Comparison of ENCODE assay signal across 22 cellular contexts in the genomic region with DNA sequence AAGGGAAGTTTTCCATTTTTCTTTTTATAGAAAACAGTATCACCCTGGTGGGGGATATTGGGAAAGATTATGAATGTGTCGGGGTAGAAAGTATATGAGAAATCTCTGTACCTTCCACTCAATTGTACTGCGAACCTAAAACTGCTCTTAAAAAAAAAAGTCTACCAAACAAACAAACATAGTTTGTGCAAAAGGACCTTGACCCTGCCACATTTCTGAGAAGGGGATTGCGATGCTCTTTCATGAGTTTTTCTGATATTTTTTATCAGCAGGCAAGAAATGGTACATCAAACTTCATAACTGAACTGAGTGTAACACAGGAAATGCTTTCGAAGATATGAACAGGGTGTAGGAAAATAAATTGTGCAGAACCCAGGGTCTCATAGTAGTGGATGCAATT.
DNase-seq lines count a peak whose midpoint lies in the region; ATAC-seq, FAIRE-seq and TF ChIP-seq lines count a peak whose summit lies in the region.
"Had no signal": no experiment of that assay in that cellular context is flagged by ENCODE, and none has a peak within 500 bp of the region (broad histone marks: within the 10 kb centered on the region; RNA-seq: fewer than 3 reads in every experiment).

No MANE protein-coding gene starts in this region.

- FAIRE-seq in HepG2 (lab: Jason Lieb, UNC), result no peak
- FAIRE-seq: A204.1, D721Med, G401.6, GM12891, GM19239 had no signal

- WGBS in esophagus muscularis mucosa, result 78% methylated on average over 4 of the region's 4 CpGs
- 73% methylated on average over 4 of the region's 4 CpGs for WGBS in HepG2 (ENCODE audit: low lambda C conversion rate)
- WGBS in right lobe of liver (ENCODE audit: insufficient coverage, low coverage, low lambda C conversion rate, missing lambda C conversion rate), result 23% methylated on average over 4 of the region's 4 CpGs
- no CpG with 5 or more reads among the region's 4 CpGs for WGBS in neuronal stem cell (ENCODE audit: extremely low coverage in 2 of 2, insufficient read length in 2 of 2, insufficient replicate concordance in 1 of 2), 2 donors

- CTCF ChIA-PET in HepG2 (lab: Yijun Ruan, JAX; ENCODE audit: low intra/inter-chr PET ratio, low total read pairs), result no interaction called here

- intact Hi-C loops in esophagus muscularis mucosa (cut with DNase I), result no loop called here
- intact Hi-C loops in HepG2 (cut with micrococcal nuclease; ENCODE audit: unreplicated experiment), result no loop called here
- intact Hi-C loops in right lobe of liver (cut with DNase I), result no loop called here

- no peak for TF ChIP-seq CTCF in esophagus muscularis mucosa (IDR thresholded peaks at IDR 0.05)
- TF ChIP-seq CTCF in HepG2 (CRISPR knock-in tag; IDR thresholded peaks at IDR 0.05), result no peak
- TF ChIP-seq CTCF in right lobe of liver (IDR thresholded peaks at IDR 0.05), result no peak

- TF ChIP-seq RAD21 in HepG2 (CRISPR knock-in tag; IDR thresholded peaks at IDR 0.05), result no peak

- H2BK5ac ChIP-seq in neuronal stem cell (ENCODE audit: low read length), result no peak overlapping the region

- H3K27ac ChIP-seq in esophagus muscularis mucosa (replicated peaks in 1 of 4) (no peak overlapping the region), HepG2 (ENCODE audit: extremely low read length, insufficient read depth, low read length) (no peak overlapping the region), right lobe of liver (peak overlapping the region in 1 of 3 donors; percentile 9), neuronal stem cell (replicated peaks; ENCODE audit: low read length) (no peak overlapping the region)
- H3K27ac ChIP-seq: BLaER1 treated with 17β-estradiol and CSF1 and Interleukin-3, amounts not matched to agents 10 nM and 100 nM; C4-2B had no signal

- H3K36me3 ChIP-seq in esophagus muscularis mucosa, result no peaks in the 10 kb centered on the region
- H3K36me3 ChIP-seq in HepG2 (replicated peaks in 1 of 2; ENCODE audit: control insufficient read depth in 1 of 2, insufficient read depth in 2 of 2, low read length in 2 of 2), result no peaks in the 10 kb centered on the region
- H3K36me3 ChIP-seq in right lobe of liver, result no peaks in the 10 kb centered on the region
- H3K36me3 ChIP-seq in neuronal stem cell (replicated peaks in 1 of 2; ENCODE audit: control insufficient read depth in 2 of 2, insufficient read depth in 2 of 2, low read length in 2 of 2), result no peaks in the 10 kb centered on the region
- H3K36me3 ChIP-seq: BLaER1 treated with 17β-estradiol and CSF1 and Interleukin-3, amounts not matched to agents 10 nM and 100 nM had no signal

- H2BK12ac ChIP-seq in neuronal stem cell (ENCODE audit: low read length), result no peak overlapping the region

- H3K4ac ChIP-seq in neuronal stem cell (ENCODE audit: low read length), result no peak overlapping the region

- H3K79me2 ChIP-seq in HepG2 (ENCODE audit: insufficient read depth, low read length), result no peaks in the 10 kb centered on the region

- no peak overlapping the region for H4K8ac ChIP-seq in neuronal stem cell (ENCODE audit: low read depth, low read length)

- TF ChIP-seq POLR2A in esophagus muscularis mucosa (IDR thresholded peaks at IDR 0.05; ENCODE audit: low read depth) (no peak), HepG2 (IDR thresholded peaks at IDR 0.05; ENCODE audit: insufficient read depth in 1 of 2, low read depth in 2 of 2, low read length in 2 of 2) (no peak), right lobe of liver (IDR thresholded peaks at IDR 0.05) (no peak)

- BruUV-seq in HepG2 (replicated peaks; lab: Mats Ljungman, UMichigan), result no TSS peak

- H4K91ac ChIP-seq in neuronal stem cell (ENCODE audit: low read depth, low read length, poor library complexity), result no peak overlapping the region

- POLR2A ChIA-PET in HepG2 (lab: Yijun Ruan, JAX), result no interaction called here

- H3K4me3 ChIP-seq in esophagus muscularis mucosa (no peak overlapping the region), HepG2 (replicated peaks in 1 of 3; ENCODE audit: insufficient read depth in 1 of 3, low read depth in 2 of 3, low read length in 3 of 3) (no peak overlapping the region), right lobe of liver (no peak overlapping the region), neuronal stem cell (ENCODE audit: low read length in 2 of 2) (no peak overlapping the region)
- H3K4me3 ChIP-seq: BLaER1 treated with 17β-estradiol and CSF1 and Interleukin-3, amounts not matched to agents 10 nM and 100 nM had no signal

- no peak overlapping the region for H3K18ac ChIP-seq in neuronal stem cell (ENCODE audit: low read length)

- H3K4me2 ChIP-seq in HepG2 (ENCODE audit: low read depth, low read length) (no peak overlapping the region), neuronal stem cell (ENCODE audit: insufficient read depth, low read length, poor library complexity, severe bottlenecking) (no peak overlapping the region)
- H3K4me2 ChIP-seq: BLaER1 treated with 17β-estradiol and CSF1 and Interleukin-3, amounts not matched to agents 10 nM and 100 nM had no signal

- no peaks in the 10 kb centered on the region for H4K20me1 ChIP-seq in HepG2 (ENCODE audit: insufficient read depth, low read length)
- H4K20me1 ChIP-seq: BLaER1 treated with 17β-estradiol and CSF1 and Interleukin-3, amounts not matched to agents 10 nM and 100 nM had no signal

- H3K79me1 ChIP-seq in neuronal stem cell (ENCODE audit: low read depth, low read length), result no peaks in the 10 kb centered on the region

- H3K4me1 ChIP-seq in esophagus muscularis mucosa (no peaks in the 10 kb centered on the region), HepG2 (ENCODE audit: insufficient read depth, low read length) (peaks cover 24% of the 10 kb centered on the region), right lobe of liver (peaks cover 0 to 12% (median 0%) of the 10 kb centered on the region in 4 donors), neuronal stem cell (ENCODE audit: control insufficient read depth in 2 of 2, insufficient read depth in 1 of 2, low read depth in 1 of 2, low read length in 2 of 2) (no peaks in the 10 kb centered on the region)
- H3K4me1 ChIP-seq: BLaER1 treated with 17β-estradiol and CSF1 and Interleukin-3, amounts not matched to agents 10 nM and 100 nM; Caco-2 had no signal

- H3K9ac ChIP-seq in HepG2 (ENCODE audit: insufficient read depth, low read depth, low read length), result no peak overlapping the region
- H3K9ac ChIP-seq in neuronal stem cell (ENCODE audit: low read depth, low read length, poor library complexity), result no peak overlapping the region
- H3K9ac ChIP-seq: BLaER1 treated with 17β-estradiol and CSF1 and Interleukin-3, amounts not matched to agents 10 nM and 100 nM had no signal

- peak; percentile 74 for DNase-seq in esophagus muscularis mucosa (ENCODE audit: extremely low spot score)
- peak; percentile 19 for DNase-seq in HepG2 (ENCODE audit: low spot score)
- DNase-seq in right lobe of liver, result no peak
- no peak for DNase-seq in HK-2 (ENCODE audit: unreplicated experiment)
- DNase-seq in amniotic stem cell (lab: John Stamatoyannopoulos, UW), result no peak
- DNase-seq in neuronal stem cell (ENCODE audit: low spot score), result no peak
- DNase-seq: 8988T; AML-193; Caco-2; Calu3; CD4-positive, alpha-beta T cell; CD8-positive, alpha-beta T cell; DMS79 treated with DMSO at 0.1 percent for 48 hours; GF-D8 had no signal

- H2BK15ac ChIP-seq in neuronal stem cell (ENCODE audit: low read length), result no peak overlapping the region

- ATAC-seq in HepG2 (no peak), right lobe of liver (peak; percentile 44 to 76 (median 52)), HG03460 (IDR thresholded peaks at IDR 0.05; ENCODE audit: unreplicated experiment) (no peak)
- ATAC-seq: CD8-positive, alpha-beta T cell had no signal

- H2BK120ac ChIP-seq in neuronal stem cell (ENCODE audit: low read depth, low read length), result no peak overlapping the region

- no peak overlapping the region for H3K14ac ChIP-seq in neuronal stem cell (ENCODE audit: low read length)

- in situ Hi-C loops in HepG2 (cut with HindIII; ENCODE audit: extremely low pct_ligation_motif_present, low pct_unique_long_range_greater_than_20kb), result loop anchor here (25.0 kb wide), 1 partner anchor 364 kb away; no protein-coding TSS in a partner anchor

- H3K27me3 ChIP-seq in esophagus muscularis mucosa, result no peaks in the 10 kb centered on the region
- no peaks in the 10 kb centered on the region for H3K27me3 ChIP-seq in HepG2 (ENCODE audit: control insufficient read depth in 1 of 2, insufficient read depth in 2 of 2, low read length in 2 of 2)
- no peaks in the 10 kb centered on the region for H3K27me3 ChIP-seq in right lobe of liver
- H3K27me3 ChIP-seq in neuronal stem cell (ENCODE audit: control insufficient read depth in 3 of 3, insufficient read depth in 3 of 3, low read depth in 1 of 3, low read length in 3 of 3), result no peaks in the 10 kb centered on the region
- H3K27me3 ChIP-seq: BLaER1 treated with 17β-estradiol and CSF1 and Interleukin-3, amounts not matched to agents 10 nM and 100 nM had no signal

- H2AFZ ChIP-seq in HepG2 (ENCODE audit: low read length) (no peak overlapping the region), neuronal stem cell (ENCODE audit: low read length) (no peak overlapping the region)

- H3K9me3 ChIP-seq in esophagus muscularis mucosa (no peaks in the 10 kb centered on the region), HepG2 (ENCODE audit: low read length) (no peaks in the 10 kb centered on the region), right lobe of liver (no peaks in the 10 kb centered on the region), neuronal stem cell (replicated peaks in 1 of 2; ENCODE audit: control insufficient read depth in 2 of 2, insufficient read depth in 1 of 2, low read depth in 1 of 2, low read length in 2 of 2) (no peaks in the 10 kb centered on the region)
- H3K9me3 ChIP-seq: BLaER1 treated with 17β-estradiol and CSF1 and Interleukin-3, amounts not matched to agents 10 nM and 100 nM; Caco-2 had no signal

- no peak overlapping the region for H3K23ac ChIP-seq in neuronal stem cell (ENCODE audit: low read depth, low read length, poor library complexity)

- H2AK5ac ChIP-seq in neuronal stem cell (ENCODE audit: low read depth, low read length), result no peak overlapping the region

- TF ChIP-seq EP300 in esophagus muscularis mucosa (IDR thresholded peaks at IDR 0.05) (no peak), HepG2 (IDR thresholded peaks at IDR 0.05; ENCODE audit: low read depth in 2 of 2, low read length in 2 of 2) (no peak), HepG2 (CRISPR knock-in tag; IDR thresholded peaks at IDR 0.05; ENCODE audit: borderline replicate concordance) (no peak)

TF ChIP-seq in HepG2, 621 proteins besides CTCF, POLR2A, EP300 and RAD21 (continues in another document):
- peak; percentile 75; the same call in 1 of the 2 replicates for TF ChIP-seq HOMEZ (CRISPR knock-in tag; IDR thresholded peaks at IDR 0.05; ENCODE audit: low read depth)

Comparison
In these comparisons a context has a peak if more than half of its experiments do, and no peak if none do; other contexts are left out.
1. DNase-seq: peak in esophagus muscularis mucosa (single experiment) and HepG2 (single experiment); none in right lobe of liver (0 of 3), HK-2 (single experiment), amniotic stem cell (single experiment) and neuronal stem cell (single experiment).
2. ATAC-seq: peak in right lobe of liver (4 of 4); none in HepG2 (single experiment) and HG03460 (single experiment).